16 cellular contexts compared by ENCODE assay signal in genomic region chr14:20791199-20791996, GRCh38. TPM values are rescaled to one million over a fixed set of nuclear protein-coding genes. Genes with fewer than 3 reads are reported as not detected.
"Had no signal": no experiment of that assay in that cellular context is flagged by ENCODE, and none has a peak within 500 bp of the region (broad histone marks: within the 10 kb centered on the region; RNA-seq: fewer than 3 reads in every experiment).

No MANE protein-coding gene starts in this region.

- H3K4me3 Mint-ChIP-seq: effector memory CD8-positive, alpha-beta T cell; stimulated activated memory B cell treated with anti-CD40 and anti-IgM and Interleukin-4, amounts not matched to agents 10 μg/mL and 1 μg/mL and 100 μg/mL, for 72 hours had no signal

- H3K27ac Mint-ChIP-seq: stimulated activated memory B cell treated with anti-CD40 and anti-IgM and Interleukin-4, amounts not matched to agents 10 μg/mL and 1 μg/mL and 100 μg/mL, for 72 hours had no signal

- DNase-seq: activated naive CD4-positive, alpha-beta T cell treated with anti-CD3 and anti-CD28 coated beads, Interleukin-2, amount 50 U/mL, for 16 hours; adrenal gland; central memory CD4-positive, alpha-beta T cell; cortex of kidney; effector memory CD8-positive, alpha-beta T cell; substantia nigra; trophoblast cell had no signal

- ATAC-seq: activated CD4-positive, CD25-positive, alpha-beta regulatory T cell treated with anti-CD3 and anti-CD28 coated beads, Interleukin-2, amount 50 U/mL, for 24 hours; effector memory CD8-positive, alpha-beta T cell; stimulated activated memory B cell treated with anti-CD40 and anti-IgM and Interleukin-4, amounts not matched to agents 10 μg/mL and 1 μg/mL and 100 μg/mL, for 72 hours had no signal

- H3K9me3 Mint-ChIP-seq: effector memory CD8-positive, alpha-beta T cell; stimulated activated memory B cell treated with anti-CD40 and anti-IgM and Interleukin-4, amounts not matched to agents 10 μg/mL and 1 μg/mL and 100 μg/mL, for 72 hours had no signal

- H3K27me3 Mint-ChIP-seq: effector memory CD8-positive, alpha-beta T cell; stimulated activated memory B cell treated with anti-CD40 and anti-IgM and Interleukin-4, amounts not matched to agents 10 μg/mL and 1 μg/mL and 100 μg/mL, for 72 hours had no signal

RNA-seq across cellular contexts. Expression of gene RNASE6, which starts 10.3 kb away (rescaled TPM):
- total RNA-seq: kidney epithelial cell, myocyte had no signal

RNA-seq across cellular contexts. Expression of gene RNASE1, which starts 11.2 kb away (rescaled TPM):
- total RNA-seq: kidney epithelial cell; myocyte; T-helper 2 cell treated with Interferon-gamma antibody and Interleukin-4, amounts not matched to agents 100 ng/mL and 5 ng/mL, for 36 hours had no signal

RNA-seq across cellular contexts. Expression of gene EDDM3B, which starts 23.2 kb away (rescaled TPM):
- total RNA-seq: adrenal gland; epithelial cell of proximal tubule; hepatocyte; kidney epithelial cell; liver; myocyte; smooth muscle cell; T-helper 2 cell treated with Interferon-gamma antibody and Interleukin-4, amounts not matched to agents 100 ng/mL and 5 ng/mL, for 36 hours had no signal

RNA-seq across cellular contexts. Expression of gene EDDM3A, which starts 45.7 kb away (rescaled TPM):
- total RNA-seq: adrenal gland; epithelial cell of proximal tubule; hepatocyte; kidney epithelial cell; liver; myocyte; smooth muscle cell; T-helper 2 cell treated with Interferon-gamma antibody and Interleukin-4, amounts not matched to agents 100 ng/mL and 5 ng/mL, for 36 hours had no signal
